8 cellular contexts compared by ENCODE assay signal in genomic region chr6:52663935-52664184, GRCh38. TPM values are rescaled to one million over a fixed set of nuclear protein-coding genes. Genes with fewer than 3 reads are reported as not detected.
DNase-seq lines count a peak whose midpoint lies in the region; ATAC-seq and TF ChIP-seq lines count a peak whose summit lies in the region.

No MANE protein-coding gene starts in this region.

- DNase-seq in CD14-positive monocyte (ENCODE audit: low spot score) (no peak), PC-3 (no peak), fibroblast of the aortic adventitia (ENCODE audit: low read depth) (no peak), trophoblast cell (no peak), SHP77 treated with DMSO at 0.1 percent for 48 hours (lab: John Stamatoyannopoulos, UW) (no peak)
- no peak for DNase-seq in stimulated activated CD4-positive, alpha-beta T cell treated with anti-CD3 and anti-CD28 coated beads, Interleukin-4, amount 100 ng/mL, for 1 hour

- no peak overlapping the region for H3K27ac Mint-ChIP-seq in CD14-positive monocyte

- H3K36me3 ChIP-seq in PC-3 (ENCODE audit: low read depth, low read length) (no peaks in the 10 kb centered on the region), trophoblast cell (ENCODE audit: control insufficient read depth in 1 of 2, insufficient read depth in 2 of 2, low read length in 2 of 2) (peaks cover 0 to 1% of the 10 kb centered on the region in 2 experiments)

- H3K9ac ChIP-seq in PC-3 (ENCODE audit: low read length) (peak overlapping the region; percentile 66), trophoblast cell (ENCODE audit: low read length) (no peak overlapping the region)

- no CpG with 5 or more reads among the region's 11 CpGs for WGBS in trophoblast cell (ENCODE audit: extremely low coverage, insufficient coverage, insufficient read length)

- no peak overlapping the region for H2AK5ac ChIP-seq in trophoblast cell (ENCODE audit: low read length)

- H2AFZ ChIP-seq in PC-3 (ENCODE audit: low read length): peak overlapping the region; percentile 98
- peak overlapping the region; percentile 72 for H2AFZ ChIP-seq in trophoblast cell (ENCODE audit: insufficient read depth, low read length, poor library complexity)

- no peaks in the 10 kb centered on the region for H3K9me3 ChIP-seq in PC-3 (ENCODE audit: low read length)
- H3K9me3 ChIP-seq in trophoblast cell (ENCODE audit: insufficient read depth, low read depth, low read length): no peaks in the 10 kb centered on the region

- H3K79me2 ChIP-seq in PC-3 (ENCODE audit: low read length) (no peaks in the 10 kb centered on the region; the same call in 1 of the 2 replicates), trophoblast cell (ENCODE audit: control insufficient read depth, insufficient read depth, low read length, poor library complexity) (no peaks in the 10 kb centered on the region)

- H4K91ac ChIP-seq in trophoblast cell (ENCODE audit: low read depth, low read length): no peak overlapping the region

- H3K9me3 Mint-ChIP-seq in CD14-positive monocyte: no peaks in the 10 kb centered on the region

- ATAC-seq in PC-3: no peak
- ATAC-seq in GM19351 (IDR thresholded peaks at IDR 0.05; ENCODE audit: unreplicated experiment): no peak
- no peak for ATAC-seq in GM19035 (IDR thresholded peaks at IDR 0.05; ENCODE audit: unreplicated experiment)

- no peak overlapping the region for H2BK120ac ChIP-seq in trophoblast cell (ENCODE audit: insufficient read depth, low read length, poor library complexity)

- no peak overlapping the region for H4K12ac ChIP-seq in trophoblast cell (ENCODE audit: low read depth, low read length)

- H3K27me3 Mint-ChIP-seq in CD14-positive monocyte (ENCODE audit: low read depth in 3 of 3): peaks cover 0 to 10% (median 3%) of the 10 kb centered on the region in 3 donors

- H3K23ac ChIP-seq in trophoblast cell (ENCODE audit: low read length): no peak overlapping the region

- H4K20me1 ChIP-seq in PC-3 (ENCODE audit: low read length): no peaks in the 10 kb centered on the region

- H3K4me1 ChIP-seq in PC-3 (ENCODE audit: insufficient read depth, low read length) (peaks cover 24% of the 10 kb centered on the region), trophoblast cell (ENCODE audit: control insufficient read depth in 1 of 2, insufficient read depth in 2 of 2, low read length in 2 of 2) (peaks cover 7 to 12% of the 10 kb centered on the region in 2 experiments)

- H3K4me2 ChIP-seq in PC-3 (ENCODE audit: low read length): peak overlapping the region; percentile 95
- H3K4me2 ChIP-seq in trophoblast cell (ENCODE audit: low read length): peak overlapping the region; percentile 94

- H3K4me3 ChIP-seq in PC-3 (ENCODE audit: low read length) (peak overlapping the region; percentile 81), fibroblast of the aortic adventitia (ENCODE audit: low read depth, low read length) (peak overlapping the region; percentile 80), trophoblast cell (ENCODE audit: low read depth, low read length) (peak overlapping the region; percentile 75)

- no peak overlapping the region for H2BK12ac ChIP-seq in trophoblast cell (ENCODE audit: low read length)

- H2BK5ac ChIP-seq in trophoblast cell (ENCODE audit: low read depth, low read length, poor library complexity): no peak overlapping the region

- BruUV-seq in PC-3 (replicated peaks; lab: Mats Ljungman, UMichigan): no TSS peak

- no peaks in the 10 kb centered on the region for H3K36me3 Mint-ChIP-seq in CD14-positive monocyte

- H3K18ac ChIP-seq in trophoblast cell (ENCODE audit: low read length): no peak overlapping the region

- intact Hi-C loops in CD14-positive monocyte (cut with micrococcal nuclease) (loop anchor here (1.0 to 10.0 kb wide), 4 partner anchors 89 to 359 kb away; partner anchors contain the start of gene TRAM2 (in 2 of the 2)), PC-3 (cut with micrococcal nuclease) (loop anchor here (1.0 to 5.0 kb wide), 8 partner anchors 67 to 501 kb away; partner anchors contain the start of gene MCM3)

- no peak overlapping the region for H3K4ac ChIP-seq in trophoblast cell (ENCODE audit: low read depth, low read length)

- H3K14ac ChIP-seq in trophoblast cell (ENCODE audit: low read length): no peak overlapping the region

- peaks cover 4% of the 10 kb centered on the region for H3K79me1 ChIP-seq in trophoblast cell (ENCODE audit: low read length)

- POLR2A ChIA-PET in PC-3 (lab: Charles Lee; ENCODE audit: unreplicated experiment): interaction anchor here (0.6 kb wide), 1 partner anchor 50 kb away, joined by 29 read pairs; no protein-coding TSS in a partner anchor

- H3F3A ChIP-seq in PC-3 (ENCODE audit: low read length, unreplicated experiment): no peaks in the 10 kb centered on the region

- peaks cover 14% of the 10 kb centered on the region for H3K4me1 Mint-ChIP-seq in CD14-positive monocyte

- H3K27ac ChIP-seq in PC-3 (ENCODE audit: low read length) (no peak overlapping the region), trophoblast cell (ENCODE audit: low read depth, low read length) (no peak overlapping the region)

- peak; percentile 68 for TF ChIP-seq CTCF in CD14-positive monocyte (IDR thresholded peaks at IDR 0.05)
- no peak for TF ChIP-seq CTCF in PC-3 (conservative IDR thresholded peaks at IDR 0.05; ENCODE audit: low read depth, low read length)
- TF ChIP-seq CTCF in fibroblast of the aortic adventitia (IDR thresholded peaks at IDR 0.05; ENCODE audit: insufficient read depth, low read length): no peak

- CTCF ChIA-PET in PC-3 (lab: Charles Lee): interaction anchor here (0.6 to 0.8 kb wide), 3 partner anchors 8 to 384 kb away, joined by 3 to 10 read pairs (median 6); no protein-coding TSS in a partner anchor

- peak overlapping the region; percentile 89 for H4K8ac ChIP-seq in trophoblast cell (ENCODE audit: low read depth, low read length)

- H3K9me2 ChIP-seq in PC-3 (replicated peaks; ENCODE audit: low read length): no peaks in the 10 kb centered on the region

- H3K27me3 ChIP-seq in PC-3 (ENCODE audit: low read length) (no peaks in the 10 kb centered on the region), trophoblast cell (ENCODE audit: insufficient read depth, low read length) (no peaks in the 10 kb centered on the region)

- H3K4me3 Mint-ChIP-seq in CD14-positive monocyte: no peak overlapping the region

RNA-seq across cellular contexts. Expression of gene TMEM14A, which starts 7.1 kb away (rescaled TPM):
- under 1 TPM; 0.20 to 0.23 TPM for polyA plus RNA-seq in CD14-positive monocyte
- total RNA-seq in PC-3 (2014; rRNA removed) (54.7 and 65.4 TPM in 2 replicates), fibroblast of the aortic adventitia (ENCODE audit: low replicate concordance) (16.3 and 60.1 TPM in 2 replicates)
- 10.2 and 10.3 TPM in 2 replicates for polyA plus RNA-seq in trophoblast cell (2013)
